ENCODE assay signal across 1 cellular context in genomic region chr11:102935514-102935913, GRCh38.
TF ChIP-seq lines count a peak whose summit lies in the region.

No MANE protein-coding gene starts in this region.

TF ChIP-seq in WTC11, 78 proteins besides CTCF, POLR2A, EP300 and RAD21 (continued from another document):
- TF ChIP-seq PREB (CRISPR knock-in tag; IDR thresholded peaks at IDR 0.05; ENCODE audit: borderline replicate concordance) = no peak
- no peak for TF ChIP-seq ZSCAN18 (CRISPR knock-in tag; IDR thresholded peaks at IDR 0.05)
